Comparison of ENCODE assay signal across 11 cellular contexts in genomic region chrX:128106630-128107029, GRCh38. TPM values are rescaled to one million over a fixed set of nuclear protein-coding genes. Genes with fewer than 3 reads are reported as not detected.
A peak's percentile ranks its signal among the peaks of the same experiment; 100 is the strongest.
DNase-seq lines count a peak whose midpoint lies in the region; TF ChIP-seq lines count a peak whose summit lies in the region.
"Had no signal": no experiment of that assay in that cellular context is flagged by ENCODE, and none has a peak within 500 bp of the region (broad histone marks: within the 10 kb centered on the region; RNA-seq: fewer than 3 reads in every experiment).

No MANE protein-coding gene starts in this region.

- DNase-seq in SHP77 (lab: John Stamatoyannopoulos, UW) (peak; percentile 3), SHP77 treated with DMSO at 0.1 percent for 48 hours (lab: John Stamatoyannopoulos, UW) (no peak), NCI-H748 treated with DMSO at 0.1 percent for 48 hours (lab: John Stamatoyannopoulos, UW) (peak; percentile 29), epithelial cell of proximal tubule (ENCODE audit: low read depth) (no peak), GM10266 (ENCODE audit: extremely low spot score) (no peak), NCI-H187 (lab: John Stamatoyannopoulos, UW) (no peak), NCI-H1930 (lab: John Stamatoyannopoulos, UW) (no peak)
- DNase-seq in effector memory CD4-positive, alpha-beta T cell = no peak
- DNase-seq: stimulated activated CD4-positive, alpha-beta T cell treated with anti-CD3 and anti-CD28 coated beads, Interleukin-2, amount 100 ng/mL, for 48 hours had no signal

- H3K27ac ChIP-seq in effector memory CD4-positive, alpha-beta T cell (ENCODE audit: insufficient read depth, low read length, poor library complexity, severe bottlenecking) = no peak overlapping the region

- no peaks in the 10 kb centered on the region for H3K9me3 ChIP-seq in effector memory CD4-positive, alpha-beta T cell (ENCODE audit: control insufficient read depth, low read length)

- H3K4me1 ChIP-seq in effector memory CD4-positive, alpha-beta T cell (ENCODE audit: control insufficient read depth, insufficient read depth, low read length, poor library complexity, severe bottlenecking) = no peaks in the 10 kb centered on the region

- H3K27me3 ChIP-seq in effector memory CD4-positive, alpha-beta T cell (replicated peaks; ENCODE audit: control insufficient read depth, insufficient read depth, low read length, poor library complexity, severe bottlenecking) = no peaks in the 10 kb centered on the region

- TF ChIP-seq CTCF in epithelial cell of proximal tubule (conservative IDR thresholded peaks at IDR 0.05; ENCODE audit: low read depth, low read length) = peak; percentile 57
- no peak for TF ChIP-seq CTCF in GM10266 (IDR thresholded peaks at IDR 0.05; ENCODE audit: control insufficient read depth, insufficient read depth, low read depth, missing control alignments)

- no peaks in the 10 kb centered on the region for H3K36me3 ChIP-seq in effector memory CD4-positive, alpha-beta T cell (ENCODE audit: control insufficient read depth, insufficient read depth, low read length)

- H3K4me3 ChIP-seq in epithelial cell of proximal tubule (ENCODE audit: low read depth, low read length) = no peak overlapping the region
- no peak overlapping the region for H3K4me3 ChIP-seq in effector memory CD4-positive, alpha-beta T cell (ENCODE audit: insufficient read depth, low read depth, low read length, poor library complexity, severe bottlenecking)

RNA-seq across cellular contexts. Expression of gene ACTRT1, which starts 54.4 kb away (rescaled TPM):
- total RNA-seq in epithelial cell of proximal tubule = not detected in 2 replicates
- total RNA-seq: B cell, lower leg skin had no signal

Comparison
In these comparisons a context has a peak if more than half of its experiments do, and no peak if none do; other contexts are left out.
1. DNase-seq: peak in SHP77 (2 of 2) and NCI-H748 treated with DMSO at 0.1 percent for 48 hours (single experiment); none in SHP77 treated with DMSO at 0.1 percent for 48 hours (single experiment), epithelial cell of proximal tubule (single experiment), effector memory CD4-positive, alpha-beta T cell (0 of 3), GM10266 (single experiment), NCI-H187 (0 of 2) and NCI-H1930 (0 of 2).